ENCODE assay signal across 20 cellular contexts in genomic region chr3:136621628-136622027, GRCh38.
DNase-seq lines count a peak whose midpoint lies in the region; ATAC-seq and TF ChIP-seq lines count a peak whose summit lies in the region.
"Had no signal": no experiment of that assay in that cellular context is flagged by ENCODE, and none has a peak within 500 bp of the region (broad histone marks: within the 10 kb centered on the region; RNA-seq: fewer than 3 reads in every experiment).

No MANE protein-coding gene starts in this region.

- TF ChIP-seq POLR2A in IMR-90 (IDR thresholded peaks at IDR 0.05; ENCODE audit: low read depth, low read length) = no peak
- no peak for TF ChIP-seq POLR2A in ovary (IDR thresholded peaks at IDR 0.05)

- no peak overlapping the region for H2BK120ac ChIP-seq in IMR-90 (ENCODE audit: low read depth, low read length)

- WGBS in IMR-90 (ENCODE audit: extremely low coverage in 2 of 2, insufficient read length in 1 of 2), 2 experiments = no CpG with 5 or more reads among the region's 2 CpGs
- 61 to 70% (median 67%) methylated on average over 2 of the region's 2 CpGs for WGBS in ovary, 3 donors

- peaks cover 2% of the 10 kb centered on the region; the same call in 1 of the 2 replicates for H3K36me3 ChIP-seq in IMR-90 (ENCODE audit: control insufficient read depth, insufficient read depth, low read length)
- H3K36me3 ChIP-seq in brain microvascular endothelial cell (replicated peaks) = no peaks in the 10 kb centered on the region
- no peaks in the 10 kb centered on the region for H3K36me3 ChIP-seq in ovary
- H3K36me3 ChIP-seq: neutrophil, thoracic aorta had no signal

- POLR2A ChIA-PET in IMR-90 (lab: Charles Lee; ENCODE audit: unreplicated experiment) = no interaction called here

- no peaks in the 10 kb centered on the region; the same call in 1 of the 2 replicates for H4K20me1 ChIP-seq in IMR-90 (ENCODE audit: insufficient read depth, low read length)

- no peak overlapping the region for H4K5ac ChIP-seq in IMR-90 (ENCODE audit: low read depth, low read length)

- ATAC-seq in IMR-90 (ENCODE audit: low read depth) (no peak), HG03045 (IDR thresholded peaks at IDR 0.05; ENCODE audit: unreplicated experiment) (no peak)
- ATAC-seq: heart left ventricle had no signal

- dilution Hi-C loops in IMR-90 (cut with HindIII; ENCODE audit: low sequenced_read_pairs, unreplicated experiment) = no loop called here

- H3K4me1 ChIP-seq in IMR-90 (ENCODE audit: control insufficient read depth, insufficient read depth, low read length) (no peaks in the 10 kb centered on the region), ovary (ENCODE audit: insufficient read depth) (no peaks in the 10 kb centered on the region)

- DNase-seq in AG09309 (ENCODE audit: low read depth) (peak; percentile 49), IMR-90 (peak; percentile 76), brain microvascular endothelial cell (peak; percentile 16), foreskin fibroblast (peak; percentile 50 to 74), ovary (no peak), activated T-cell treated with anti-CD3 and anti-CD28 coated beads for 4 hours (no peak)
- DNase-seq in stimulated activated CD4-positive, alpha-beta T cell treated with anti-CD3 and anti-CD28 coated beads, Interleukin-2, amount 100 ng/mL, for 48 hours = no peak
- DNase-seq: ACHN; activated CD4-positive, alpha-beta T cell treated with anti-CD3 and anti-CD28 coated beads for 1 hour; activated naive CD8-positive, alpha-beta T cell treated with anti-CD3 and anti-CD28 coated beads for 36 hours; COR-L47; erythroblast; heart left ventricle; immature natural killer cell; NCI-H1694; NCI-H774; stimulated activated CD4-positive, alpha-beta T cell treated with anti-CD3 and anti-CD28 coated beads, Interleukin-12 subunit alpha, Interleukin-12 subunit beta, amount 100 ng/mL, for 4 hours had no signal

- H4K8ac ChIP-seq in IMR-90 (ENCODE audit: low read depth in 2 of 2, low read length in 2 of 2) = no peak overlapping the region

- no peak overlapping the region for H2BK5ac ChIP-seq in IMR-90 (ENCODE audit: low read depth, low read length, poor library complexity, severe bottlenecking)

- no peaks in the 10 kb centered on the region for H3K9me3 ChIP-seq in IMR-90 (ENCODE audit: control insufficient read depth, insufficient read depth, low read length)
- no peaks in the 10 kb centered on the region for H3K9me3 ChIP-seq in ovary
- H3K9me3 ChIP-seq: heart left ventricle, neutrophil, thoracic aorta had no signal

- H3K4me3 ChIP-seq in AG09309 (ENCODE audit: control insufficient read depth, low read depth, low read length) (no peak overlapping the region), IMR-90 (ENCODE audit: insufficient read depth, low read depth, low read length) (no peak overlapping the region), brain microvascular endothelial cell (ENCODE audit: low read depth, low read length) (no peak overlapping the region), foreskin fibroblast (ENCODE audit: low read depth in 1 of 2, low read length in 2 of 2) (no peak overlapping the region), ovary (no peak overlapping the region)
- H3K4me3 ChIP-seq: heart left ventricle, thoracic aorta had no signal

- H3K18ac ChIP-seq in IMR-90 (ENCODE audit: low read depth, low read length) = no peak overlapping the region

- no peak overlapping the region for H2AFZ ChIP-seq in IMR-90 (replicated peaks; ENCODE audit: low read length, poor library complexity)

- no peak overlapping the region for H3K4me2 ChIP-seq in IMR-90 (ENCODE audit: low read depth, low read length)

- no peak overlapping the region for H3K9ac ChIP-seq in IMR-90 (ENCODE audit: low read depth, low read length)

- H3K23ac ChIP-seq in IMR-90 (ENCODE audit: low read depth, low read length) = no peak overlapping the region

- TF ChIP-seq CTCF in AG09309 (IDR thresholded peaks at IDR 0.05; ENCODE audit: control insufficient read depth, insufficient read depth, low read depth, low read length, missing control alignments) (no peak), IMR-90 (conservative IDR thresholded peaks at IDR 0.05; ENCODE audit: low read depth, low read length) (no peak), brain microvascular endothelial cell (IDR thresholded peaks at IDR 0.05; ENCODE audit: low read depth, low read length, missing control alignments) (no peak), foreskin fibroblast (IDR thresholded peaks at IDR 0.05; ENCODE audit: low read depth, low read length) (no peak), ovary (IDR thresholded peaks at IDR 0.05) (no peak)

- no peak overlapping the region for H2BK20ac ChIP-seq in IMR-90 (ENCODE audit: low read depth, low read length)

- no peak overlapping the region for H3K56ac ChIP-seq in IMR-90 (ENCODE audit: extremely low read depth, insufficient read depth, low read length)

- intact Hi-C loops in IMR-90 (cut with micrococcal nuclease) (loop anchor here (10.0 kb wide), 1 partner anchor 123 kb away; no protein-coding TSS in a partner anchor), ovary (cut with DNase I) (no loop called here)

- TF ChIP-seq RAD21 in IMR-90 (IDR thresholded peaks at IDR 0.05; ENCODE audit: low read length) = no peak

- H3K27me3 ChIP-seq in IMR-90 (ENCODE audit: control insufficient read depth, insufficient read depth, low read length) = no peaks in the 10 kb centered on the region
- H3K27me3 ChIP-seq in brain microvascular endothelial cell (replicated peaks) = no peaks in the 10 kb centered on the region
- H3K27me3 ChIP-seq in ovary = no peaks in the 10 kb centered on the region
- H3K27me3 ChIP-seq: heart left ventricle, neutrophil had no signal

- H3K14ac ChIP-seq in IMR-90 (replicated peaks; ENCODE audit: low read depth, low read length) = no peak overlapping the region

- peaks cover 2% of the 10 kb centered on the region; the same call in 1 of the 2 replicates for H3K9me1 ChIP-seq in IMR-90 (ENCODE audit: insufficient read depth, low read length)

- H4K91ac ChIP-seq in IMR-90 (ENCODE audit: insufficient read depth, low read depth, low read length) = no peak overlapping the region

- H2AK5ac ChIP-seq in IMR-90 (ENCODE audit: low read depth, low read length) = no peak overlapping the region

- H3K4ac ChIP-seq in IMR-90 (ENCODE audit: low read depth, low read length) = no peak overlapping the region

- CTCF ChIA-PET in IMR-90 (lab: Yijun Ruan, JAX) = no interaction called here

- no peak overlapping the region for H2AK9ac ChIP-seq in IMR-90 (replicated peaks; ENCODE audit: low read depth, low read length, poor library complexity)

- TF ChIP-seq EP300 in ovary (IDR thresholded peaks at IDR 0.05) = no peak

- H2BK15ac ChIP-seq in IMR-90 (ENCODE audit: low read depth, low read length) = no peak overlapping the region

- in situ Hi-C loops in IMR-90 (cut with MboI; ENCODE audit: low sequenced_read_pairs) (no loop called here), brain microvascular endothelial cell (cut with HindIII; ENCODE audit: low pct_ligation_motif_present, low sequenced_read_pairs) (no loop called here)

- BruUV-seq in IMR-90 (replicated peaks; lab: Mats Ljungman, UMichigan) = no TSS peak

- peaks cover 21 to 52% of the 10 kb centered on the region in 2 experiments for H3K79me1 ChIP-seq in IMR-90 (ENCODE audit: low read depth in 1 of 2, low read length in 2 of 2)

- H3K27ac ChIP-seq in IMR-90 (ENCODE audit: insufficient read depth, low read length) (no peak overlapping the region), brain microvascular endothelial cell (no peak overlapping the region), ovary (no peak overlapping the region)
- H3K27ac ChIP-seq: heart left ventricle, neutrophil, thoracic aorta had no signal

TF ChIP-seq in IMR-90, 13 proteins besides CTCF, POLR2A, EP300 and RAD21:
- TF ChIP-seq CEBPB (IDR thresholded peaks at IDR 0.05; ENCODE audit: low read depth, low read length) = peak; percentile 87
- TF ChIP-seq CHD1 (IDR thresholded peaks at IDR 0.05; ENCODE audit: low read depth, low read length) = no peak
- TF ChIP-seq FOS (IDR thresholded peaks at IDR 0.05; ENCODE audit: low read depth, low read length) = no peak

Comparison
In these comparisons a context has a peak if more than half of its experiments do, and no peak if none do; other contexts are left out.
1. DNase-seq: peak in AG09309 (single experiment), IMR-90 (single experiment), brain microvascular endothelial cell (single experiment) and foreskin fibroblast (2 of 2); none in ovary (0 of 5), stimulated activated CD4-positive, alpha-beta T cell treated with anti-CD3 and anti-CD28 coated beads, Interleukin-2, amount 100 ng/mL, for 48 hours (0 of 2) and activated T-cell treated with anti-CD3 and anti-CD28 coated beads for 4 hours (single experiment).